In genomic region chr5:55495216-55495615, GRCh38 we compare ENCODE assay signal across 24 cellular contexts. TPM values are rescaled to one million over a fixed set of nuclear protein-coding genes. Genes with fewer than 3 reads are reported as not detected.
DNase-seq lines count a peak whose midpoint lies in the region; FAIRE-seq and TF ChIP-seq lines count a peak whose summit lies in the region.
"Had no signal": no experiment of that assay in that cellular context is flagged by ENCODE, and none has a peak within 500 bp of the region (broad histone marks: within the 10 kb centered on the region; RNA-seq: fewer than 3 reads in every experiment).

No MANE protein-coding gene starts in this region.

- H3K36me3 ChIP-seq in tibial nerve = peaks cover 0 to 4% (median 0%) of the 10 kb centered on the region in 3 donors
- H3K36me3 ChIP-seq: BLaER1 treated with 17β-estradiol and CSF1 and Interleukin-3, amounts not matched to agents 10 nM and 100 nM; SJCRH30 had no signal

- no peak for FAIRE-seq in RCC 7860 (lab: Jason Lieb, UNC)
- FAIRE-seq: A204.1 had no signal

- no peaks in the 10 kb centered on the region for H3K27me3 ChIP-seq in tibial nerve
- H3K27me3 ChIP-seq: BLaER1 treated with 17β-estradiol and CSF1 and Interleukin-3, amounts not matched to agents 10 nM and 100 nM; SJCRH30 had no signal

- DNase-seq in globus pallidus (ENCODE audit: low spot score) (peak; percentile 79), pons (ENCODE audit: low spot score) (peak; percentile 90), NCI-H187 treated with DMSO at 0.1 percent for 48 hours (lab: John Stamatoyannopoulos, UW) (no peak), NCI-H1694 (lab: John Stamatoyannopoulos, UW) (no peak), RCC 7860 (ENCODE audit: low spot score) (no peak), tibial nerve (ENCODE audit: low spot score in 2 of 2) (no peak)
- DNase-seq: CD4-positive, alpha-beta memory T cell; COR-L47; DMS53; GM23248; H7; NCI-H1048; NCI-H1417; NCI-H187; NCI-H2171 treated with DMSO at 0.1 percent for 48 hours; NCI-H345; NCI-H510A treated with DMSO at 0.1 percent for 48 hours; NCI-H774; PC-3; SJCRH30 had no signal

- no peaks in the 10 kb centered on the region for H3K9me3 ChIP-seq in tibial nerve
- H3K9me3 ChIP-seq: BLaER1 treated with 17β-estradiol and CSF1 and Interleukin-3, amounts not matched to agents 10 nM and 100 nM; SJCRH30 had no signal

- TF ChIP-seq CTCF in VCaP (conservative IDR thresholded peaks at IDR 0.05) = no peak
- TF ChIP-seq CTCF in tibial nerve (IDR thresholded peaks at IDR 0.05) = no peak

- 65 to 68% methylated on average over 1 of the region's 1 CpG for WGBS in tibial nerve, 2 donors

- TF ChIP-seq POLR2A in tibial nerve (IDR thresholded peaks at IDR 0.05) = no peak

- no peak overlapping the region for H3K4me3 ChIP-seq in tibial nerve
- H3K4me3 ChIP-seq: BLaER1 treated with 17β-estradiol and CSF1 and Interleukin-3, amounts not matched to agents 10 nM and 100 nM; GM23248; SJCRH30 had no signal

- TF ChIP-seq EP300 in tibial nerve (IDR thresholded peaks at IDR 0.05) = no peak

- H3K4me1 ChIP-seq in tibial nerve = peaks cover 0 to 58% (median 16%) of the 10 kb centered on the region in 4 donors

- H3K27ac ChIP-seq in VCaP = peak overlapping the region; percentile 14; the same call in 1 of the 2 replicates
- no peak overlapping the region for H3K27ac ChIP-seq in tibial nerve
- H3K27ac ChIP-seq: BLaER1 treated with 17β-estradiol and CSF1 and Interleukin-3, amounts not matched to agents 10 nM and 100 nM; GM23248; HL-60; SJCRH30 had no signal

RNA-seq across cellular contexts. Expression of gene PLPP1, which starts 39.5 kb away (rescaled TPM):
- 100 to 1,000 TPM; 380 to 568 (median 427) TPM for total RNA-seq in tibial nerve

Comparison
In these comparisons a context has a peak if more than half of its experiments do, and no peak if none do; other contexts are left out.
1. DNase-seq: peak in globus pallidus (single experiment) and pons (single experiment); none in NCI-H187 treated with DMSO at 0.1 percent for 48 hours (single experiment), NCI-H1694 (single experiment), RCC 7860 (single experiment) and tibial nerve (0 of 2).